17 cellular contexts compared by ENCODE assay signal in the genomic region with DNA sequence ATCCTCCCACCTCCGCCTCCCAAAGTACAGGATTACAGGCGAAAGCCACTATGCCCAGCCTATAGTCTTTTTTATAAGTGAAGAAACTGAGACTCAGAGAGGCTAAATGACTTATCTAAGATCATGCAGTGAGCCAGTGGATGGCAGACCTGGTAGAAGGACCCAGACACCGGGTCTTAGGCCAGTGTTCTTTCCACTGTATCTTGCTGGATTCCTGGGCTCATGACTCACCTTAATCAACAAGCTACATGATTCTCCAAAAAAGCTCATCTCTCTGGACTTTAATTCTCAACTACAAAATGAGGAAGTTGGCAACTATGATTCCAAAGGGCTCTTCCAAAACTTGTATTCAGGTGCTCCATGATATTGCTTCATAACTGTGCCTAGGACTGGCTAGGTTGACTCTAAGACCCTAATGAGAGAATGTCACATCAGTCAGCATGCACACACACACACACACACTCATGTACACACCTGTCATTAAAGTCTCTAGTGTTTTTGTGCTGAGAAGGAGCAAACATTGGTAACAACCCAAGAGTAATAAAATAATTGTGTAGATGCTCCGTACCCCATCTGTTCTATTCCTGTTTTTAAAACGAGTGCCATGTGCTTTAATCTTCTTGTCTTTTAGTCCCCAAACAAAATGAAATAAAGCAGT.
"Had no signal": no experiment of that assay in that cellular context is flagged by ENCODE, and none has a peak within 500 bp of the region (broad histone marks: within the 10 kb centered on the region; RNA-seq: fewer than 3 reads in every experiment).

No MANE protein-coding gene starts in this region.

- DNase-seq: activated B cell treated with CpG ODN at 0.5 μM for 24 hours; activated CD4-positive, alpha-beta T cell treated with anti-CD3 and anti-CD28 coated beads, Interleukin-2, amount 10 ng/mL, durations not matched to agents 24 days and 14 days; activated naive CD4-positive, alpha-beta T cell treated with Interleukin-2 at 50 U/mL for 16 hours; adrenal gland; body of pancreas; central memory CD4-positive, alpha-beta T cell; effector memory CD8-positive, alpha-beta T cell; hippocampal formation; lower lobe of right lung; natural killer cell; right cardiac atrium; small intestine; tibial artery; uterus had no signal

- H3K27me3 ChIP-seq: adrenal gland, body of pancreas, tibial artery, uterus had no signal

- H3K4me3 ChIP-seq: adrenal gland, body of pancreas, lower lobe of right lung, tibial artery, uterus had no signal

- H3K4me1 ChIP-seq: body of pancreas, lower lobe of right lung, uterus had no signal

- H3K27ac Mint-ChIP-seq: activated B cell treated with CpG ODN at 0.5 μM for 24 hours; activated CD4-positive, alpha-beta T cell treated with anti-CD3 and anti-CD28 coated beads, Interleukin-2, amount 10 ng/mL, durations not matched to agents 24 days and 14 days; dendritic cell treated with granulocyte-macrophage colony-stimulating factor and Interleukin-4, amounts not matched to agents 40 ng/mL and 50 ng/mL, for 4 days; effector memory CD8-positive, alpha-beta T cell; natural killer cell; progenitor cell of endocrine pancreas; stimulated activated effector memory CD8-positive, alpha-beta T cell treated with anti-CD3 and anti-CD28 coated beads, Interleukin-12 subunit alpha, Interleukin-12 subunit beta, amount 100 ng/mL, for 72 hours had no signal

- H3K27me3 Mint-ChIP-seq: activated B cell treated with CpG ODN at 0.5 μM for 24 hours; activated CD4-positive, alpha-beta T cell treated with anti-CD3 and anti-CD28 coated beads, Interleukin-2, amount 10 ng/mL, durations not matched to agents 24 days and 14 days; dendritic cell treated with granulocyte-macrophage colony-stimulating factor and Interleukin-4, amounts not matched to agents 40 ng/mL and 50 ng/mL, for 4 days; effector memory CD8-positive, alpha-beta T cell; progenitor cell of endocrine pancreas had no signal

- H3K4me3 Mint-ChIP-seq: activated B cell treated with CpG ODN at 0.5 μM for 24 hours; activated CD4-positive, alpha-beta T cell treated with anti-CD3 and anti-CD28 coated beads, Interleukin-2, amount 10 ng/mL, durations not matched to agents 24 days and 14 days; dendritic cell treated with granulocyte-macrophage colony-stimulating factor and Interleukin-4, amounts not matched to agents 40 ng/mL and 50 ng/mL, for 4 days; effector memory CD8-positive, alpha-beta T cell; natural killer cell; stimulated activated effector memory CD8-positive, alpha-beta T cell treated with anti-CD3 and anti-CD28 coated beads, Interleukin-12 subunit alpha, Interleukin-12 subunit beta, amount 100 ng/mL, for 72 hours had no signal

- H3K36me3 ChIP-seq: adrenal gland, lower lobe of right lung, tibial artery, uterus had no signal

- H3K9me3 Mint-ChIP-seq: activated B cell treated with CpG ODN at 0.5 μM for 24 hours; activated CD4-positive, alpha-beta T cell treated with anti-CD3 and anti-CD28 coated beads, Interleukin-2, amount 10 ng/mL, durations not matched to agents 24 days and 14 days; dendritic cell treated with granulocyte-macrophage colony-stimulating factor and Interleukin-4, amounts not matched to agents 40 ng/mL and 50 ng/mL, for 4 days; effector memory CD8-positive, alpha-beta T cell; natural killer cell; stimulated activated effector memory CD8-positive, alpha-beta T cell treated with anti-CD3 and anti-CD28 coated beads, Interleukin-12 subunit alpha, Interleukin-12 subunit beta, amount 100 ng/mL, for 72 hours had no signal

- H3K4me1 Mint-ChIP-seq: activated B cell treated with CpG ODN at 0.5 μM for 24 hours had no signal

- ATAC-seq: body of pancreas; effector memory CD8-positive, alpha-beta T cell; lower lobe of right lung; natural killer cell; right cardiac atrium; stimulated activated effector memory CD8-positive, alpha-beta T cell treated with anti-CD3 and anti-CD28 coated beads, Interleukin-12 subunit alpha, Interleukin-12 subunit beta, amount 100 ng/mL, for 72 hours had no signal

- H3K36me3 Mint-ChIP-seq: natural killer cell; stimulated activated effector memory CD8-positive, alpha-beta T cell treated with anti-CD3 and anti-CD28 coated beads, Interleukin-12 subunit alpha, Interleukin-12 subunit beta, amount 100 ng/mL, for 72 hours had no signal

- FAIRE-seq: small intestine had no signal

- H3K9me3 ChIP-seq: adrenal gland, body of pancreas, lower lobe of right lung, tibial artery, uterus had no signal
